ENCODE assay signal across 8 cellular contexts in genomic region chr19:11381535-11382369, GRCh38. TPM values are rescaled to one million over a fixed set of nuclear protein-coding genes. Genes with fewer than 3 reads are reported as not detected.
DNase-seq lines count a peak whose midpoint lies in the region; ATAC-seq lines count a peak whose summit lies in the region.

No MANE protein-coding gene starts in this region.

- H3K9me3 Mint-ChIP-seq in activated naive CD8-positive, alpha-beta T cell treated with anti-CD3 and anti-CD28 coated beads, Interleukin-2, amount 50 U/mL, for 24 hours, result no peaks in the 10 kb centered on the region

- peaks cover 7% of the 10 kb centered on the region for H3K36me3 Mint-ChIP-seq in activated naive CD8-positive, alpha-beta T cell treated with anti-CD3 and anti-CD28 coated beads, Interleukin-2, amount 50 U/mL, for 24 hours (ENCODE audit: low read depth)

- peak overlapping the region; percentile 89 for H3K4me3 Mint-ChIP-seq in activated naive CD8-positive, alpha-beta T cell treated with anti-CD3 and anti-CD28 coated beads, Interleukin-2, amount 50 U/mL, for 24 hours

- H3K27ac Mint-ChIP-seq in activated naive CD8-positive, alpha-beta T cell treated with anti-CD3 and anti-CD28 coated beads, Interleukin-2, amount 50 U/mL, for 24 hours, result peak overlapping the region; percentile 95

- H3K4me1 ChIP-seq in HUES6 (ENCODE audit: control insufficient read depth, insufficient read depth, low read length), result 0 out of 2 replicates have a peak, but pooled peaks cover 6% of the 10 kb centered on the region

- peak overlapping the region; percentile 75 for H3K4me3 ChIP-seq in HUES6 (ENCODE audit: low read depth, low read length)

- ATAC-seq in GM21528 (IDR thresholded peaks at IDR 0.05; ENCODE audit: low FRiP score, unreplicated experiment), result peak; percentile 53
- peak; percentile 83 for ATAC-seq in activated naive CD8-positive, alpha-beta T cell treated with anti-CD3 and anti-CD28 coated beads, Interleukin-2, amount 50 U/mL, for 24 hours

- DNase-seq in Daoy (ENCODE audit: low read depth) (peak; percentile 97), SKM-1 (lab: John Stamatoyannopoulos, UW; ENCODE audit: unreplicated experiment) (peak; percentile 79), iPS DF 19.7 (ENCODE audit: low read depth, low spot score) (peak; percentile 60), hippocampal formation (lab: John Stamatoyannopoulos, UW) (no peak)
- DNase-seq in activated naive CD8-positive, alpha-beta T cell treated with anti-CD3 and anti-CD28 coated beads, Interleukin-2, amount 50 U/mL, for 24 hours, result peak; percentile 84
- DNase-seq in stimulated activated CD4-positive, alpha-beta T cell treated with anti-CD3 and anti-CD28 coated beads, Interleukin-12 subunit alpha, Interleukin-12 subunit beta, amount 100 ng/mL, for 48 hours (ENCODE audit: low read depth in 2 of 3, low spot score in 1 of 3), result peak; percentile 75 to 85 (median 79)

- H3K9me3 ChIP-seq in HUES6 (ENCODE audit: control insufficient read depth, insufficient read depth, low read depth, low read length), result no peaks in the 10 kb centered on the region

- peaks cover 46% of the 10 kb centered on the region for H3K4me1 Mint-ChIP-seq in activated naive CD8-positive, alpha-beta T cell treated with anti-CD3 and anti-CD28 coated beads, Interleukin-2, amount 50 U/mL, for 24 hours

- H3K27me3 ChIP-seq in HUES6 (ENCODE audit: control insufficient read depth, insufficient read depth, low read length), result no peaks in the 10 kb centered on the region

- peak overlapping the region; percentile 13; the same call in 1 of the 2 replicates for H3K27ac ChIP-seq in HUES6 (ENCODE audit: low read depth, low read length)

- no peaks in the 10 kb centered on the region for H3K36me3 ChIP-seq in HUES6 (ENCODE audit: control insufficient read depth, insufficient read depth, low read length)

- H3K9ac ChIP-seq in HUES6 (ENCODE audit: low read length), result peak overlapping the region; percentile 67

- H3K27me3 Mint-ChIP-seq in activated naive CD8-positive, alpha-beta T cell treated with anti-CD3 and anti-CD28 coated beads, Interleukin-2, amount 50 U/mL, for 24 hours, result peaks cover 15% of the 10 kb centered on the region

RNA-seq across cellular contexts. Expression of gene EPOR, which starts 2.4 kb away (rescaled TPM):
- 1.7 and 2.8 TPM in 2 replicates for total RNA-seq in Daoy (2014; rRNA removed; shearing (Covaris generic))

RNA-seq across cellular contexts. Expression of gene SWSAP1, which starts 7.3 kb away (rescaled TPM):
- 0.57 and 1.4 TPM in 2 replicates for total RNA-seq in Daoy (2014; rRNA removed; shearing (Covaris generic))

RNA-seq across cellular contexts. Expression of gene PLPPR2, which starts 26.5 kb away (rescaled TPM):
- total RNA-seq in Daoy (2014; rRNA removed; shearing (Covaris generic)), result 5.2 and 12.1 TPM in 2 replicates

RNA-seq across cellular contexts. Expression of gene CCDC159, which starts 35.4 kb away (rescaled TPM):
- total RNA-seq in Daoy (2014; rRNA removed; shearing (Covaris generic)), result 0.63 and 0.68 TPM in 2 replicates

RNA-seq across cellular contexts. Expression of gene TMEM205, which starts 35.7 kb away (rescaled TPM):
- total RNA-seq in Daoy (2014; rRNA removed; shearing (Covaris generic)), result 124 and 181 TPM in 2 replicates

Comparison
In these comparisons a context has a peak if more than half of its experiments do, and no peak if none do; other contexts are left out.
1. DNase-seq: peak in Daoy (single experiment), SKM-1 (single experiment), activated naive CD8-positive, alpha-beta T cell treated with anti-CD3 and anti-CD28 coated beads, Interleukin-2, amount 50 U/mL, for 24 hours (single experiment), iPS DF 19.7 (single experiment) and stimulated activated CD4-positive, alpha-beta T cell treated with anti-CD3 and anti-CD28 coated beads, Interleukin-12 subunit alpha, Interleukin-12 subunit beta, amount 100 ng/mL, for 48 hours (3 of 3); none in hippocampal formation (0 of 2).